Comparison of ENCODE assay signal across 18 cellular contexts in the genomic region with DNA sequence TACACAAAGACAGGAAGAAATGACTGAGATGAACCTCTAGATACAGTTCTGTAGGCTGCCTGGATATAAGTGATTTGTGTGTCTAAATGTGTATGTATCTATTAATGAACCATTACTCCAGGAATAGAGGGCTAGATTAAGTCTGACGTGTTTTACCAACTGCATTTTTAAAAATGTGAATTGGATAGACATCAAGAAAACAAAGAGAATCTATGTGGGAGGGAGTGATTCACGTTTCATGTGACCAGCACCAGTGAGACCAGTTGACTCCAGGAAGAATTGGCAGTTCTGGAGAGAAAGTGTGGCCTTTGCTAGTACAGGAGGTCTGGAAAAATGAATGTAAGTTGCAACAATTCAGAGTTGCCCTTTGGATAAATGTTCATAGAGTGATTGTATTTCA. TPM values are rescaled to one million over a fixed set of nuclear protein-coding genes. Genes with fewer than 3 reads are reported as not detected.
DNase-seq lines count a peak whose midpoint lies in the region; TF ChIP-seq lines count a peak whose summit lies in the region.
"Had no signal": no experiment of that assay in that cellular context is flagged by ENCODE, and none has a peak within 500 bp of the region (broad histone marks: within the 10 kb centered on the region; RNA-seq: fewer than 3 reads in every experiment).

No MANE protein-coding gene starts in this region.

- peak; percentile 39 for DNase-seq in AG08396 (ENCODE audit: low spot score)
- peak; percentile 44 for DNase-seq in MG63
- peak; percentile 12 to 82 for DNase-seq in dermis microvascular lymphatic vessel endothelial cell (ENCODE audit: low read depth in 2 of 2)
- peak; percentile 73 to 80 for DNase-seq in lung microvascular endothelial cell (ENCODE audit: low read depth in 2 of 2)
- no peak for DNase-seq in activated CD4-positive, CD25-positive, alpha-beta regulatory T cell treated with anti-CD3 and anti-CD28 coated beads, Interleukin-2, amount 50 U/mL, for 72 hours
- no peak for DNase-seq in WERI-Rb-1
- DNase-seq in nucleus accumbens (lab: John Stamatoyannopoulos, UW), result no peak
- no peak for DNase-seq in NCI-H510A (lab: John Stamatoyannopoulos, UW)
- DNase-seq: activated CD4-positive, alpha-beta T cell treated with anti-CD3 and anti-CD28 coated beads, Interleukin-2, amount 50 U/mL, for 1 hour; amygdala; KBM-7; NCI-H187; NCI-H748 treated with DMSO at 0.1 percent for 48 hours had no signal

- H3K9me3 ChIP-seq in MG63, result no peaks in the 10 kb centered on the region
- no peaks in the 10 kb centered on the region for H3K9me3 ChIP-seq in WERI-Rb-1 (ENCODE audit: severe bottlenecking)
- H3K9me3 ChIP-seq: HAP-1, neutrophil had no signal

- no peak overlapping the region for H3K27ac ChIP-seq in WERI-Rb-1
- H3K27ac ChIP-seq: neutrophil had no signal

- no peaks in the 10 kb centered on the region for H3K36me3 ChIP-seq in MG63
- H3K36me3 ChIP-seq in WERI-Rb-1, result no peaks in the 10 kb centered on the region
- H3K36me3 ChIP-seq: HAP-1, neutrophil had no signal

- no peak for TF ChIP-seq CTCF in WERI-Rb-1 (IDR thresholded peaks at IDR 0.05; ENCODE audit: low read depth, low read length)

- no peaks in the 10 kb centered on the region for H3K27me3 ChIP-seq in MG63
- H3K27me3 ChIP-seq in WERI-Rb-1 (ENCODE audit: insufficient read depth, low read depth, severe bottlenecking), result no peaks in the 10 kb centered on the region
- H3K27me3 ChIP-seq: neutrophil had no signal

- H3K4me3 ChIP-seq in MG63 (no peak overlapping the region), WERI-Rb-1 (ENCODE audit: low read depth, low read length) (no peak overlapping the region)
- H3K4me3 ChIP-seq: HAP-1, lung had no signal

RNA-seq across cellular contexts. Expression of a gene that starts 53.4 kb away (rescaled TPM):
- not detected in 2 replicates for total RNA-seq in MG63 (2014; rRNA removed; shearing (Covaris generic); ENCODE audit: low replicate concordance)
- total RNA-seq in dermis microvascular lymphatic vessel endothelial cell, result not detected in 2 replicates
- not detected in 2 replicates for total RNA-seq in lung microvascular endothelial cell
- total RNA-seq: lung; RPMI7951; T-helper 2 cell treated with Interferon-gamma antibody and Interleukin-4, amounts not matched to agents 100 ng/mL and 5 ng/mL, for 36 hours had no signal

Comparison
In these comparisons a context has a peak if more than half of its experiments do, and no peak if none do; other contexts are left out.
1. DNase-seq: peak in AG08396 (single experiment), MG63 (single experiment), dermis microvascular lymphatic vessel endothelial cell (2 of 2) and lung microvascular endothelial cell (2 of 2); none in activated CD4-positive, CD25-positive, alpha-beta regulatory T cell treated with anti-CD3 and anti-CD28 coated beads, Interleukin-2, amount 50 U/mL, for 72 hours (single experiment), WERI-Rb-1 (single experiment), nucleus accumbens (0 of 56) and NCI-H510A (single experiment).